14 cellular contexts compared by ENCODE assay signal in the genomic region with DNA sequence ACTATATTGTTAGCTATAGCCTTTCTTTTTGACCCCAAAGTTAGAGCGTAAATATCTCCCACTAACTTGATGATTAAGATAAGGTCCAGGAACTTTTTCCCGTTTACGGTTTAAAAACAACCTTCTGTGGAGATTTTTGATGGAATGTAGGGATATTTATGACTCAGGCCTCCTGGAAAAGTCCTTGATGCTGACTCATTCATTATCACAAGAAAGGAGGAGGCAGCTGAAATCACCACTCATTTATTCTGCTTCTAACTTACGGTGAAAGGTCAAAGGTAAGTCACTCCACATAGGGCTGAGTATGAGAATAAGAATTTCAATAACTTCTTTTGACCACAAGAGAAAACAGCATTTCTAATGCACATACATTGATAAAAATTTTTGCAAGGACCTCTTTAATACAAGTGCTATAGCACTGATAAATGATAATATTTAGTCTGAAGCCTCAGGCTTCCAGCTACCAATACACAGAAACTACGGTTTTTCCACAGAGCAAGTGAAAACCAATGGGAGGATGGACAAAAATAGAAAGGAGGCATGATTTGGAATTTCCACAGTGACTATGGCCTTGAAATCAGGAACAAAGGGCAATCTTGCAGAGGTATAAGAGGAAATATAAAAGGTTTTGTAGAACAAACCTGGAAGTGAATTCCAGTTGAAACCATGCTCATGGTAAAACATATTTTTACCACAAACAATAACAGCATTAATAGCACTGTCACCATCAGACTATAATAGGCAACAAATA.
DNase-seq lines count a peak whose midpoint lies in the region; ATAC-seq, FAIRE-seq and TF ChIP-seq lines count a peak whose summit lies in the region.
"Had no signal": no experiment of that assay in that cellular context is flagged by ENCODE, and none has a peak within 500 bp of the region (broad histone marks: within the 10 kb centered on the region; RNA-seq: fewer than 3 reads in every experiment).

No MANE protein-coding gene starts in this region.

- H4K8ac ChIP-seq in IMR-90 (ENCODE audit: low read depth in 2 of 2, low read length in 2 of 2): peak overlapping the region in 1 of 2 experiments; percentile 47; a peak in 1 of 4 replicates

- H2BK120ac ChIP-seq in IMR-90 (ENCODE audit: low read depth, low read length): 0 out of 2 replicates have a peak overlapping the region, but pooled peaks have one; percentile 35

- no peaks in the 10 kb centered on the region for H3K27me3 ChIP-seq in IMR-90 (ENCODE audit: control insufficient read depth, insufficient read depth, low read length)
- no peaks in the 10 kb centered on the region for H3K27me3 ChIP-seq in mammary epithelial cell (ENCODE audit: insufficient read depth, low read length)
- no peaks in the 10 kb centered on the region for H3K27me3 ChIP-seq in Peyer's patch
- H3K27me3 ChIP-seq: neural progenitor cell had no signal

- peaks cover 15% of the 10 kb centered on the region for H3K9me3 Mint-ChIP-seq in activated T-cell treated with anti-CD3 and anti-CD28 coated beads, Interleukin-2, amount 50 U/mL, for 24 hours

- TF ChIP-seq CTCF in IMR-90 (conservative IDR thresholded peaks at IDR 0.05; ENCODE audit: low read depth, low read length): no peak
- no peak for TF ChIP-seq CTCF in mammary epithelial cell (conservative IDR thresholded peaks at IDR 0.05 in 1 of 2, IDR thresholded peaks at IDR 0.05 in 1 of 2; ENCODE audit: extremely low read depth in 1 of 2, insufficient read depth in 1 of 2, low read depth in 1 of 2, low read length in 2 of 2)
- TF ChIP-seq CTCF in kidney (IDR thresholded peaks at IDR 0.05; ENCODE audit: borderline replicate concordance, extremely low read depth, insufficient read depth): no peak
- no peak for TF ChIP-seq CTCF in Peyer's patch (IDR thresholded peaks at IDR 0.05)

- H3K27me3 Mint-ChIP-seq in activated T-cell treated with anti-CD3 and anti-CD28 coated beads, Interleukin-2, amount 50 U/mL, for 24 hours: no peaks in the 10 kb centered on the region
- H3K27me3 Mint-ChIP-seq: activated CD4-positive, alpha-beta T cell treated with anti-CD3 and anti-CD28 coated beads for 36 hours; activated naive CD8-positive, alpha-beta T cell treated with anti-CD3 and anti-CD28 coated beads, Interleukin-2, amount 50 U/mL, for 24 hours had no signal

- H3K27ac ChIP-seq in IMR-90 (ENCODE audit: insufficient read depth, low read length): no peak overlapping the region
- H3K27ac ChIP-seq in mammary epithelial cell (ENCODE audit: insufficient read depth, low read depth, low read length): peak overlapping the region; percentile 47
- H3K27ac ChIP-seq in kidney (ENCODE audit: low read depth in 2 of 2, low read length in 2 of 2): no peak overlapping the region
- no peak overlapping the region for H3K27ac ChIP-seq in Peyer's patch
- H3K27ac ChIP-seq: C4-2B, neural progenitor cell had no signal

- H3K4me3 Mint-ChIP-seq in activated T-cell treated with anti-CD3 and anti-CD28 coated beads, Interleukin-2, amount 50 U/mL, for 24 hours: no peak overlapping the region
- H3K4me3 Mint-ChIP-seq: activated CD4-positive, alpha-beta T cell treated with anti-CD3 and anti-CD28 coated beads for 36 hours; activated naive CD8-positive, alpha-beta T cell treated with anti-CD3 and anti-CD28 coated beads, Interleukin-2, amount 50 U/mL, for 24 hours; neural progenitor cell had no signal

- intact Hi-C loops in IMR-90 (cut with micrococcal nuclease) (no loop called here), mammary epithelial cell (cut with micrococcal nuclease) (loop anchor here (1.0 kb wide), 1 partner anchor 28 kb away; no protein-coding TSS in a partner anchor), kidney (cut with DNase I) (no loop called here)

- peaks cover 5% of the 10 kb centered on the region; the same call in 1 of the 2 replicates for H3K9me3 ChIP-seq in IMR-90 (ENCODE audit: control insufficient read depth, insufficient read depth, low read length)
- H3K9me3 ChIP-seq in mammary epithelial cell (replicated peaks; ENCODE audit: insufficient read depth, low read length): peaks cover 8% of the 10 kb centered on the region
- peaks cover 0 to 4% of the 10 kb centered on the region in 2 donors for H3K9me3 ChIP-seq in kidney (ENCODE audit: control insufficient read depth in 1 of 2, low read length in 2 of 2)
- peaks cover 0 to 4% (median 0%) of the 10 kb centered on the region in 4 donors for H3K9me3 ChIP-seq in Peyer's patch

- FAIRE-seq in kidney (lab: Jason Lieb, UNC): no peak

- H4K20me1 ChIP-seq in IMR-90 (ENCODE audit: insufficient read depth, low read length): no peaks in the 10 kb centered on the region
- no peaks in the 10 kb centered on the region for H4K20me1 ChIP-seq in mammary epithelial cell (ENCODE audit: insufficient read depth, low read length)

- no peak overlapping the region for H3K56ac ChIP-seq in IMR-90 (ENCODE audit: extremely low read depth, insufficient read depth, low read length)

- H3K27ac Mint-ChIP-seq in activated T-cell treated with anti-CD3 and anti-CD28 coated beads, Interleukin-2, amount 50 U/mL, for 24 hours: no peak overlapping the region
- H3K27ac Mint-ChIP-seq: activated CD4-positive, alpha-beta T cell treated with anti-CD3 and anti-CD28 coated beads for 36 hours; activated naive CD8-positive, alpha-beta T cell treated with anti-CD3 and anti-CD28 coated beads, Interleukin-2, amount 50 U/mL, for 24 hours; neural progenitor cell had no signal

- TF ChIP-seq POLR2A in IMR-90 (IDR thresholded peaks at IDR 0.05; ENCODE audit: low read depth, low read length): no peak
- TF ChIP-seq POLR2A in Peyer's patch (IDR thresholded peaks at IDR 0.05): no peak

- CTCF ChIA-PET in IMR-90 (lab: Yijun Ruan, JAX) (interaction anchor here (0.5 to 0.8 kb wide), 2 partner anchors 10 to 14 kb away, joined by 5 read pairs; no protein-coding TSS in a partner anchor), mammary epithelial cell (lab: Charles Lee; ENCODE audit: low non-redundant PET) (no interaction called here)

- H3K36me3 ChIP-seq in IMR-90 (ENCODE audit: control insufficient read depth, insufficient read depth, low read length) (no peaks in the 10 kb centered on the region), mammary epithelial cell (ENCODE audit: insufficient read depth, low read length) (no peaks in the 10 kb centered on the region), kidney (ENCODE audit: control insufficient read depth in 1 of 2, insufficient read depth in 2 of 2, low read length in 2 of 2) (no peaks in the 10 kb centered on the region), Peyer's patch (no peaks in the 10 kb centered on the region)
- H3K36me3 ChIP-seq: neural progenitor cell had no signal

- no peak overlapping the region for H2BK20ac ChIP-seq in IMR-90 (ENCODE audit: low read depth, low read length)

- H4K5ac ChIP-seq in IMR-90 (ENCODE audit: low read depth, low read length): no peak overlapping the region

- no peak overlapping the region for H3K4ac ChIP-seq in IMR-90 (ENCODE audit: low read depth, low read length)

- no peak for TF ChIP-seq RAD21 in IMR-90 (IDR thresholded peaks at IDR 0.05; ENCODE audit: low read length)

- no peak overlapping the region for H2AK9ac ChIP-seq in IMR-90 (replicated peaks; ENCODE audit: low read depth, low read length, poor library complexity)

- peak; percentile 75 for ATAC-seq in IMR-90 (ENCODE audit: low read depth)
- ATAC-seq: activated CD4-positive, alpha-beta T cell treated with anti-CD3 and anti-CD28 coated beads for 36 hours; activated naive CD8-positive, alpha-beta T cell treated with anti-CD3 and anti-CD28 coated beads, Interleukin-2, amount 50 U/mL, for 24 hours had no signal

- H2AK5ac ChIP-seq in IMR-90 (ENCODE audit: low read depth, low read length): no peak overlapping the region

- no peak overlapping the region for H3K14ac ChIP-seq in IMR-90 (replicated peaks; ENCODE audit: low read depth, low read length)

- H3K4me2 ChIP-seq in IMR-90 (ENCODE audit: low read depth, low read length) (peak overlapping the region; percentile 45; the same call in 1 of the 2 replicates), mammary epithelial cell (ENCODE audit: insufficient read depth, low read depth, low read length) (peak overlapping the region; percentile 50)
- H3K4me2 ChIP-seq: neural progenitor cell had no signal

- no peaks in the 10 kb centered on the region for H3K79me1 ChIP-seq in IMR-90 (ENCODE audit: low read depth in 1 of 2, low read length in 2 of 2)

- DNase-seq in AG08395 (ENCODE audit: low spot score): peak; percentile 55
- DNase-seq in IMR-90: peak; percentile 87
- peak; percentile 85 for DNase-seq in mammary epithelial cell
- peak; percentile 93 for DNase-seq in kidney tubule cell (ENCODE audit: low spot score)
- no peak for DNase-seq in kidney
- DNase-seq in Peyer's patch: no peak
- no peak for DNase-seq in activated T-cell treated with anti-CD3 and anti-CD28 coated beads, Interleukin-2, amount 50 U/mL, for 24 hours
- DNase-seq in nucleus accumbens (lab: John Stamatoyannopoulos, UW): no peak
- DNase-seq: activated CD4-positive, alpha-beta T cell treated with anti-CD3 and anti-CD28 coated beads for 36 hours; activated naive CD8-positive, alpha-beta T cell treated with anti-CD3 and anti-CD28 coated beads, Interleukin-2, amount 50 U/mL, for 24 hours; foreskin melanocyte; NCI-H1436 had no signal

- H2BK15ac ChIP-seq in IMR-90 (ENCODE audit: low read depth, low read length): no peak overlapping the region

- H2BK5ac ChIP-seq in IMR-90 (ENCODE audit: low read depth, low read length, poor library complexity, severe bottlenecking): no peak overlapping the region

- H3K23ac ChIP-seq in IMR-90 (ENCODE audit: low read depth, low read length): no peak overlapping the region

- no peak overlapping the region for H4K91ac ChIP-seq in IMR-90 (ENCODE audit: insufficient read depth, low read depth, low read length)

- H3K36me3 Mint-ChIP-seq in activated T-cell treated with anti-CD3 and anti-CD28 coated beads, Interleukin-2, amount 50 U/mL, for 24 hours (ENCODE audit: low read depth): peaks cover 9% of the 10 kb centered on the region

- H3K4me1 ChIP-seq in IMR-90 (ENCODE audit: control insufficient read depth, insufficient read depth, low read length) (no peaks in the 10 kb centered on the region), mammary epithelial cell (ENCODE audit: insufficient read depth, low read length) (peaks cover 18% of the 10 kb centered on the region), kidney (ENCODE audit: control insufficient read depth in 1 of 2, insufficient read depth in 1 of 2, low read depth in 1 of 2, low read length in 2 of 2) (no peaks in the 10 kb centered on the region), Peyer's patch (no peaks in the 10 kb centered on the region)
- H3K4me1 ChIP-seq: neural progenitor cell had no signal

- in situ Hi-C loops in IMR-90 (cut with MboI; ENCODE audit: low sequenced_read_pairs): no loop called here
- in situ Hi-C loops in mammary epithelial cell (cut with MboI; ENCODE audit: low sequenced_read_pairs in 2 of 2): no loop called here

- WGBS in IMR-90 (ENCODE audit: extremely low coverage in 2 of 2, insufficient read length in 1 of 2), 2 experiments: no CpG with 5 or more reads among the region's 5 CpGs
- 28% methylated on average over 5 of the region's 5 CpGs for WGBS in mammary epithelial cell (ENCODE audit: low coverage, missing lambda C conversion rate)

- H2AFZ ChIP-seq in IMR-90 (replicated peaks; ENCODE audit: low read length, poor library complexity) (no peak overlapping the region), mammary epithelial cell (ENCODE audit: low read depth, low read length) (peak overlapping the region; percentile 5)
- H2AFZ ChIP-seq: neural progenitor cell had no signal

- H3K18ac ChIP-seq in IMR-90 (ENCODE audit: low read depth, low read length): peak overlapping the region; percentile 59; the same call in 1 of the 2 replicates

- no peaks in the 10 kb centered on the region for H3K4me1 Mint-ChIP-seq in activated T-cell treated with anti-CD3 and anti-CD28 coated beads, Interleukin-2, amount 50 U/mL, for 24 hours (ENCODE audit: low read depth)
- H3K4me1 Mint-ChIP-seq: activated CD4-positive, alpha-beta T cell treated with anti-CD3 and anti-CD28 coated beads for 36 hours; activated naive CD8-positive, alpha-beta T cell treated with anti-CD3 and anti-CD28 coated beads, Interleukin-2, amount 50 U/mL, for 24 hours had no signal

- H3K4me3 ChIP-seq in IMR-90 (ENCODE audit: insufficient read depth, low read depth, low read length) (no peak overlapping the region), mammary epithelial cell (replicated peaks in 1 of 3; ENCODE audit: insufficient read depth in 1 of 3, low read depth in 2 of 3, low read length in 3 of 3) (no peak overlapping the region), kidney (ENCODE audit: low read length in 2 of 2) (no peak overlapping the region), Peyer's patch (no peak overlapping the region)
- H3K4me3 ChIP-seq: neural progenitor cell had no signal

- BruUV-seq in IMR-90 (replicated peaks; lab: Mats Ljungman, UMichigan) (no TSS peak), mammary epithelial cell (replicated peaks; lab: Mats Ljungman, UMichigan) (TSS peak; percentile 81)

- H3K9ac ChIP-seq in IMR-90 (ENCODE audit: low read depth, low read length) (no peak overlapping the region), mammary epithelial cell (ENCODE audit: insufficient read depth, low read length) (no peak overlapping the region), kidney (ENCODE audit: low read length in 2 of 2) (no peak overlapping the region)
- H3K9ac ChIP-seq: neural progenitor cell had no signal

- H3K79me2 ChIP-seq in mammary epithelial cell (ENCODE audit: insufficient read depth, low read length): no peaks in the 10 kb centered on the region

- H3K9me1 ChIP-seq in IMR-90 (ENCODE audit: insufficient read depth, low read length): no peaks in the 10 kb centered on the region

- POLR2A ChIA-PET in IMR-90 (lab: Charles Lee; ENCODE audit: unreplicated experiment): no interaction called here

- dilution Hi-C loops in IMR-90 (cut with HindIII; ENCODE audit: low sequenced_read_pairs, unreplicated experiment) (no loop called here), mammary epithelial cell (cut with HindIII; ENCODE audit: low sequenced_read_pairs) (no loop called here)

Comparison
In these comparisons a context has a peak if more than half of its experiments do, and no peak if none do; other contexts are left out.
1. DNase-seq: peak in AG08395 (single experiment), IMR-90 (single experiment), mammary epithelial cell (single experiment) and kidney tubule cell (single experiment); none in kidney (single experiment), Peyer's patch (0 of 3), activated T-cell treated with anti-CD3 and anti-CD28 coated beads, Interleukin-2, amount 50 U/mL, for 24 hours (single experiment) and nucleus accumbens (0 of 56).